2 cellular contexts compared by ENCODE assay signal in genomic region chr3:120677193-120677592, GRCh38. TPM values are rescaled to one million over a fixed set of nuclear protein-coding genes. Genes with fewer than 3 reads are reported as not detected.
"Had no signal": no experiment of that assay in that cellular context is flagged by ENCODE, and none has a peak within 500 bp of the region (broad histone marks: within the 10 kb centered on the region; RNA-seq: fewer than 3 reads in every experiment).

No MANE protein-coding gene starts in this region.

RNA-seq across cellular contexts. Expression of gene HGD, which starts 4.8 kb away (rescaled TPM):
- total RNA-seq: Right ventricle myocardium inferior, SK-MEL-5 had no signal
